In the genomic region with DNA sequence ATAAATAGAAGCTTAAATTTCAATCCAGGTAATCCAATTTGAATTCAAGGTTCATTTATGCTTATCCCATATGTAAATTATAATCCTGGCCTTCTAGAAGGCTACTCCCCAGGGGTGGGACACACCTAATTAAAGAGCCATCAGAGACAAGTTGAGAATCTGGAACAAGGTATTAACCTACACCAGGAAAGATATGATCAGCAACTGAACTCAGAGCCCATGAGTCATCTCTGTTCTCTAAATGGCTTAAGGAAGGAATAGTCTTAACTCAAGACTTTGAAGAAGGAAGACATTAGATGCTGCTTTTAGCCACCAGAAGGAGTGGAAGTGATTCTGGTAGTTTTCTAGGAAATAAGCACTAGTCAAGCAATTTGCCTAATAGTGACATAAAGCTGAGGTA, we compare ENCODE assay signal across 17 cellular contexts.
DNase-seq lines count a peak whose midpoint lies in the region; ATAC-seq, FAIRE-seq and TF ChIP-seq lines count a peak whose summit lies in the region.
"Had no signal": no experiment of that assay in that cellular context is flagged by ENCODE, and none has a peak within 500 bp of the region (broad histone marks: within the 10 kb centered on the region; RNA-seq: fewer than 3 reads in every experiment).

No MANE protein-coding gene starts in this region.

- H3K4me3 ChIP-seq in K562 (no peak overlapping the region), uterus (no peak overlapping the region)
- H3K4me3 ChIP-seq: SK-N-MC had no signal

- peak; percentile 5 for DNase-seq in NCI-H82 treated with DMSO at 0.1 percent for 48 hours (lab: John Stamatoyannopoulos, UW; ENCODE audit: unreplicated experiment)
- peak in 3 of 4 experiments; percentile 14 to 21 (median 17) for DNase-seq in K562 (ENCODE audit: extremely low read depth in 1 of 4, low spot score in 3 of 4)
- peak; percentile 28 for DNase-seq in renal cortical epithelial cell (ENCODE audit: low read depth)
- no peak for DNase-seq in uterus
- DNase-seq in activated CD8-positive, alpha-beta memory T cell treated with anti-CD3 and anti-CD28 coated beads, Interleukin-2, amount 50 U/mL, for 48 hours, result no peak
- DNase-seq: CD4-positive, alpha-beta T cell; DND-41; GF-D8; H7; NCI-H146; NCI-H2227 treated with DMSO at 0.1 percent for 48 hours; NCI-H526; NK-92 treated with Interleukin-12 subunit alpha and Interleukin-12 subunit beta, amount 100 ng/mL, for 24 hours had no signal

- BruUV-seq in K562 (replicated peaks; lab: Mats Ljungman, UMichigan), result no TSS peak

- peak; percentile 15 for FAIRE-seq in K562 (lab: Jason Lieb, UNC)
- FAIRE-seq: D721Med had no signal

- no peak for TF ChIP-seq EP300 in K562 (IDR thresholded peaks at IDR 0.05; ENCODE audit: low read length)

- POLR2A ChIA-PET in K562 (lab: Yijun Ruan, JAX), result interaction anchor here (1.3 kb wide), 1 partner anchor 10 kb away, joined by 3 read pairs; no protein-coding TSS in a partner anchor

- no peak overlapping the region for H2AFZ ChIP-seq in K562 (ENCODE audit: low read depth, low read length)

- intact Hi-C loops in K562 (cut with micrococcal nuclease) (no loop called here), uterus (cut with DNase I; ENCODE audit: low total_unique reads) (no loop called here)

- H3K4me1 ChIP-seq in K562 (replicated peaks in 1 of 2; ENCODE audit: control insufficient read depth in 2 of 2, insufficient read depth in 2 of 2, low read length in 2 of 2), result no peaks in the 10 kb centered on the region; a peak in 1 of 5 replicates
- no peaks in the 10 kb centered on the region for H3K4me1 ChIP-seq in uterus

- no peak overlapping the region for H3K4me2 ChIP-seq in K562 (ENCODE audit: insufficient read depth, low read length)

- in situ Hi-C loops in K562 (cut with MboI), result no loop called here

- H3K36me3 ChIP-seq in K562 (ENCODE audit: control insufficient read depth, insufficient read depth, low read length), result peaks cover 45% of the 10 kb centered on the region
- no peaks in the 10 kb centered on the region for H3K36me3 ChIP-seq in uterus

- ATAC-seq in HG02852 (IDR thresholded peaks at IDR 0.05; ENCODE audit: unreplicated experiment) (peak; percentile 35), K562 (peak; percentile 77), GM21360 (IDR thresholded peaks at IDR 0.05; ENCODE audit: unreplicated experiment) (no peak)

- TF ChIP-seq CTCF in K562 (IDR thresholded peaks at IDR 0.05 in 2 of 3, conservative IDR thresholded peaks at IDR 0.05 in 1 of 3; ENCODE audit: insufficient read depth in 2 of 3, low read depth in 1 of 3, low read length in 3 of 3) (no peak), uterus (IDR thresholded peaks at IDR 0.05) (no peak)

- H3K79me2 ChIP-seq in K562 (ENCODE audit: control insufficient read depth, insufficient read depth, low read length), result no peaks in the 10 kb centered on the region

- no peak for TF ChIP-seq RAD21 in K562 (CRISPR knock-in tag; conservative IDR thresholded peaks at IDR 0.05 in 1 of 2, IDR thresholded peaks at IDR 0.05 in 1 of 2)

- H4K20me1 ChIP-seq in K562 (replicated peaks; ENCODE audit: control insufficient read depth, insufficient read depth, low read length), result no peaks in the 10 kb centered on the region

- no peaks in the 10 kb centered on the region for H3K9me1 ChIP-seq in K562 (ENCODE audit: control insufficient read depth, insufficient read depth, low read length)

- TF ChIP-seq POLR2A in K562 (conservative IDR thresholded peaks at IDR 0.05) (no peak), uterus (IDR thresholded peaks at IDR 0.05) (no peak)

- no peaks in the 10 kb centered on the region for H3K27me3 ChIP-seq in K562 (ENCODE audit: control insufficient read depth in 2 of 2, insufficient read depth in 2 of 2, low read length in 2 of 2)
- no peaks in the 10 kb centered on the region for H3K27me3 ChIP-seq in uterus

- H3K27ac ChIP-seq in K562 (ENCODE audit: extremely low read depth, low read depth, low read length) (no peak overlapping the region), uterus (no peak overlapping the region)
- H3K27ac ChIP-seq: SK-N-MC had no signal

- no peaks in the 10 kb centered on the region for H3K9me3 ChIP-seq in K562 (replicated peaks; ENCODE audit: control insufficient read depth, insufficient read depth, low read depth, low read length)
- no peaks in the 10 kb centered on the region for H3K9me3 ChIP-seq in uterus

- no peak overlapping the region for H3K9ac ChIP-seq in K562 (ENCODE audit: insufficient read depth in 1 of 2, low read depth in 2 of 2, low read length in 2 of 2)

- CTCF ChIA-PET in K562 (lab: Yijun Ruan, JAX; ENCODE audit: low intra/inter-chr PET ratio), result no interaction called here

TF ChIP-seq in K562, 482 proteins besides CTCF, POLR2A, EP300 and RAD21:
- no peak for TF ChIP-seq SP1 (CRISPR knock-in tag; IDR thresholded peaks at IDR 0.05)
- TF ChIP-seq ARID1B (IDR thresholded peaks at IDR 0.05), result 0 out of 2 replicates have a peak, but pooled peaks have one; percentile 10
- peak; percentile 25; the same call in 1 of the 2 replicates for TF ChIP-seq HMBOX1 (IDR thresholded peaks at IDR 0.05)
- peak; percentile 55; the same call in 1 of the 2 replicates for TF ChIP-seq ATF3 (IDR thresholded peaks at IDR 0.05)
- TF ChIP-seq ATF3 (CRISPR knock-in tag; conservative IDR thresholded peaks at IDR 0.05), result no peak
- TF ChIP-seq ZNF395 (CRISPR knock-in tag; IDR thresholded peaks at IDR 0.05), result no peak
- TF ChIP-seq GATA2 (CRISPR knock-in tag; IDR thresholded peaks at IDR 0.05), result peak; percentile 12; the same call in 1 of the 2 replicates
- peak; percentile 76 for TF ChIP-seq FOSL1 (tag; conservative IDR thresholded peaks at IDR 0.05)
- TF ChIP-seq ARID2 (IDR thresholded peaks at IDR 0.05), result no peak
- peak; percentile 22; the same call in 1 of the 2 replicates for TF ChIP-seq DPF2 (IDR thresholded peaks at IDR 0.05)
- no peak for TF ChIP-seq MCM3 (IDR thresholded peaks at IDR 0.05)
- TF ChIP-seq JUND (IDR thresholded peaks at IDR 0.05; ENCODE audit: borderline replicate concordance, low read depth, low read length), result peak; percentile 81
- TF ChIP-seq JUND (tag; IDR thresholded peaks at IDR 0.05; ENCODE audit: borderline replicate concordance, low read depth, low read length), result peak; percentile 77; the same call in 1 of the 3 replicates

Comparison
In these comparisons a context has a peak if more than half of its experiments do, and no peak if none do; other contexts are left out.
1. DNase-seq: peak in NCI-H82 treated with DMSO at 0.1 percent for 48 hours (single experiment), K562 (3 of 4) and renal cortical epithelial cell (single experiment); none in uterus (0 of 2) and activated CD8-positive, alpha-beta memory T cell treated with anti-CD3 and anti-CD28 coated beads, Interleukin-2, amount 50 U/mL, for 48 hours (single experiment).